In the genomic region with DNA sequence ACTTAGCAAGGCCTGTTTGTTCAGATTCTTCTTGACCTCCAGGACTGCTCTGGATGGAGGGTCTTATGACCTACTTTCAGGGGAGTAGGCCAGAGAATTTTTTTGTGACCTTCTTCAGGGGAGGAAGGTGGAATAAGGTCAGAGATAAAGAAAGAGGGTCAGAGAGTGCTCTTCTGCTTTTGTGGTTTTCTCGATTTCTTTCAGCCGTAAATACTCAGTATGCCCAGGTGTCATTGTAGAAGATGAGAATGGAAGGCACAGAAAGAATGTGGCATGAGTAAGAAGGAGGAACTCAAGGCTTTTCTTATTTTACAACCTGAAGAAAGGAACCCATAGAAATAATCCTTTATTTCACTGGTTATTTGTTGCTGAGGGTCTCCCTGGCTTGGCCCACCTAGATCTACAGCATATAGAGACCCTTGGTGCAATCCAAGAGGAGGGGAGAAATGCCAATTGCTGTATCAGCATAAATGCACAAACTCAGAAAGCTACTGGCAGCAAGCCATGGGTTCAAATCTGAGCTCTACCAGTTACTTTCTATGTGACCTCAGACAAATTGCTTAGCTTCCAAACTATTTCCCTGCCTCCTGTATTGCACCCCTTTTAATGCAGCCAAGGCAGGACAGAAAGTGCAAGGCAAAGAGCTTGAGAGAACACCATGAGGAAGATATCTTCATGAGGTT, we compare ENCODE assay signal across 1 cellular context.
TF ChIP-seq lines count a peak whose summit lies in the region.

No MANE protein-coding gene starts in this region.

TF ChIP-seq in SK-N-SH, 30 proteins besides CTCF, POLR2A, EP300 and RAD21 (continued from another document):
- TF ChIP-seq ZBTB33 (IDR thresholded peaks at IDR 0.05; ENCODE audit: borderline replicate concordance, low read depth): no peak
